In genomic region chr16:1764971-1765370, GRCh38 we compare ENCODE assay signal across 28 cellular contexts.
"Had no signal": no experiment of that assay in that cellular context is flagged by ENCODE, and none has a peak within 500 bp of the region (broad histone marks: within the 10 kb centered on the region; RNA-seq: fewer than 3 reads in every experiment).

No MANE protein-coding gene starts in this region.

- DNase-seq: activated B cell treated with CpG ODN at 0.5 μM for 24 hours; activated CD4-positive, alpha-beta memory T cell treated with anti-CD3 and anti-CD28 coated beads for 36 hours; activated CD4-positive, alpha-beta T cell treated with anti-CD3 and anti-CD28 coated beads for 4 hours; activated CD4-positive, alpha-beta T cell treated with anti-CD3 and anti-CD28 coated beads, Interleukin-2, amount 10 ng/mL, durations not matched to agents 24 days and 14 days; activated CD4-positive, alpha-beta T cell treated with anti-CD3 and anti-CD28 coated beads, Interleukin-2, amount 50 U/mL, for 1 hour; activated CD4-positive, alpha-beta T cell treated with anti-CD3 and anti-CD28 coated beads, Interleukin-2, amount 50 U/mL, for 4 hours; activated CD4-positive, CD25-positive, alpha-beta regulatory T cell treated with anti-CD3 and anti-CD28 coated beads, Interleukin-2, amount 50 U/mL, for 72 hours; activated CD8-positive, alpha-beta memory T cell treated with anti-CD3 and anti-CD28 coated beads, Interleukin-2, amount 50 U/mL, for 4 hours; activated CD8-positive, alpha-beta T cell treated with anti-CD3 and anti-CD28 coated beads for 36 hours; activated effector memory CD4-positive, alpha-beta T cell treated with anti-CD3 and anti-CD28 coated beads, Interleukin-2, amount 50 U/mL, for 16 hours; activated naive CD4-positive, alpha-beta T cell treated with anti-CD3 and anti-CD28 coated beads, Interleukin-2, amount 10 ng/mL, durations not matched to agents 7 days and 5 days; activated naive CD4-positive, alpha-beta T cell treated with Interleukin-2 at 50 U/mL for 16 hours; activated naive CD8-positive, alpha-beta T cell treated with anti-CD3 and anti-CD28 coated beads, Interleukin-2, amount 10 ng/mL, durations not matched to agents 7 days and 5 days; activated naive CD8-positive, alpha-beta T cell treated with anti-CD3 and anti-CD28 coated beads, Interleukin-2, amount 50 U/mL, for 24 hours; activated T-cell treated with anti-CD3 and anti-CD28 coated beads for 4 hours; activated T-cell treated with anti-CD3 and anti-CD28 coated beads, Interleukin-2, amount 50 U/mL, for 1 hour; activated T-cell treated with anti-CD3 and anti-CD28 coated beads, Interleukin-2, amount 50 U/mL, for 4 hours; activated T-cell treated with anti-CD3 and anti-CD28 coated beads, Interleukin-2, amount 50 U/mL, for 72 hours; amygdala; anterior cingulate cortex; cerebellar nuclear complex; T-helper 1 cell; T-helper 2 cell; T-helper 9 cell had no signal

- ATAC-seq: activated CD8-positive, alpha-beta T cell treated with anti-CD3 and anti-CD28 coated beads for 36 hours; activated naive CD8-positive, alpha-beta T cell treated with anti-CD3 and anti-CD28 coated beads, Interleukin-2, amount 50 U/mL, for 24 hours; activated T-cell treated with anti-CD3 and anti-CD28 coated beads, Interleukin-2, amount 50 U/mL, for 4 hours; activated T-cell treated with anti-CD3 and anti-CD28 coated beads, Interleukin-2, amount 50 U/mL, for 72 hours; activated T-helper 17 cell treated with anti-CD3 and anti-CD28 coated beads, Interleukin-2, amount 50 U/mL, for 72 hours had no signal

- H3K27ac ChIP-seq: ascending aorta, cardiac muscle cell, VCaP had no signal

- H3K9me3 ChIP-seq: ascending aorta had no signal

- H3K27me3 ChIP-seq: ascending aorta, cardiac muscle cell had no signal

- H3K4me3 ChIP-seq: ascending aorta, cardiac muscle cell had no signal
